28 cellular contexts compared by ENCODE assay signal in the genomic region with DNA sequence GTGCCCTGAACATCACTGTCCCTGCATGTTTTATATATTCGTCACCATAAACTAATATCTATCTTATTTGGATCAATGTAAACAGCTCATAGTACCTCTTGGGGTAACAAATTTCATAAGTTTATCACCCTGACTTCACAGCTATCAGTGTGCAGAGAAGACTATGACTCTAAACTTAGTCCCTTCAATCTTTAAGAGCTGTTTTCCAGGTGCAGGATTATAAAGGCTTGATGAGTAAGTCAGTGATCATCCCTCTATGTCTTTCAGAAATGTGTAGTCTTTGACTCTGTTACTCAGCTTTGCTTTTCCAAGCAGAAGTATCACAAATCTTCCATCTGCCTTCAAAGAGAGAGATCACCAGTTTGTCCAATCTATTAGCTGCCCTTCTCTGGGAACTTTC. TPM values are rescaled to one million over a fixed set of nuclear protein-coding genes. Genes with fewer than 3 reads are reported as not detected.
"Had no signal": no experiment of that assay in that cellular context is flagged by ENCODE, and none has a peak within 500 bp of the region (broad histone marks: within the 10 kb centered on the region; RNA-seq: fewer than 3 reads in every experiment).

No MANE protein-coding gene starts in this region.

- H3K27ac ChIP-seq: adrenal gland, ascending aorta, colonic mucosa, esophagus muscularis mucosa had no signal

- H3K27me3 ChIP-seq: ascending aorta, colonic mucosa, esophagus muscularis mucosa had no signal

- DNase-seq: activated CD4-positive, alpha-beta memory T cell treated with anti-CD3 and anti-CD28 coated beads for 36 hours; activated CD4-positive, alpha-beta T cell treated with anti-CD3 and anti-CD28 coated beads for 36 hours; activated CD4-positive, alpha-beta T cell treated with anti-CD3 and anti-CD28 coated beads, Interleukin-2, amount 10 ng/mL, durations not matched to agents 24 days and 14 days; activated CD4-positive, CD25-positive, alpha-beta regulatory T cell; activated CD4-positive, CD25-positive, alpha-beta regulatory T cell treated with anti-CD3 and anti-CD28 coated beads, Interleukin-2, amount 50 U/mL, for 72 hours; activated CD8-positive, alpha-beta memory T cell treated with anti-CD3 and anti-CD28 coated beads, Interleukin-2, amount 10 ng/mL, durations not matched to agents 7 days and 5 days; activated CD8-positive, alpha-beta memory T cell treated with anti-CD3 and anti-CD28 coated beads, Interleukin-2, amount 50 U/mL, for 4 hours; activated CD8-positive, alpha-beta T cell treated with anti-CD3 and anti-CD28 coated beads, Interleukin-2, amount 10 ng/mL, durations not matched to agents 7 days and 5 days; activated effector memory CD4-positive, alpha-beta T cell treated with anti-CD3 and anti-CD28 coated beads, Interleukin-2, amount 50 U/mL, for 16 hours; activated naive CD4-positive, alpha-beta T cell treated with anti-CD3 and anti-CD28 coated beads for 36 hours; activated naive CD8-positive, alpha-beta T cell treated with anti-CD3 and anti-CD28 coated beads for 36 hours; activated naive CD8-positive, alpha-beta T cell treated with anti-CD3 and anti-CD28 coated beads, Interleukin-2, amount 50 U/mL, for 24 hours; activated T-cell treated with anti-CD3 and anti-CD28 coated beads, Interleukin-2, amount 50 U/mL, for 1 hour; activated T-cell treated with anti-CD3 and anti-CD28 coated beads, Interleukin-2, amount 50 U/mL, for 48 hours; adrenal gland; amygdala; central memory CD4-positive, alpha-beta T cell; cerebellar nuclear complex; colonic mucosa; effector memory CD4-positive, alpha-beta T cell; endodermal cell; erythroblast; head of caudate nucleus; T-helper 2 cell had no signal

- H3K9me3 ChIP-seq: adrenal gland, ascending aorta, colonic mucosa, esophagus muscularis mucosa had no signal

- FAIRE-seq: frontal cortex had no signal

- H3K4me1 ChIP-seq: adrenal gland, ascending aorta, colonic mucosa, esophagus muscularis mucosa had no signal

- ATAC-seq: activated CD4-positive, alpha-beta T cell treated with anti-CD3 and anti-CD28 coated beads for 36 hours; activated CD8-positive, alpha-beta memory T cell treated with anti-CD3 and anti-CD28 coated beads, Interleukin-2, amount 10 ng/mL, durations not matched to agents 7 days and 5 days; activated CD8-positive, alpha-beta T cell treated with anti-CD3 and anti-CD28 coated beads, Interleukin-2, amount 10 ng/mL, durations not matched to agents 7 days and 5 days; activated naive CD8-positive, alpha-beta T cell treated with anti-CD3 and anti-CD28 coated beads, Interleukin-2, amount 50 U/mL, for 24 hours had no signal

- H3K36me3 ChIP-seq: adrenal gland, ascending aorta, colonic mucosa, esophagus muscularis mucosa had no signal

- H3K4me3 ChIP-seq: adrenal gland, ascending aorta, colonic mucosa, esophagus muscularis mucosa had no signal

RNA-seq across cellular contexts. Expression of a gene that starts 45.1 kb away (rescaled TPM):
- total RNA-seq: activated CD4-positive, alpha-beta T cell treated with anti-CD3 and anti-CD28 coated beads, Interleukin-2, amount 10 ng/mL, durations not matched to agents 24 days and 14 days; activated CD8-positive, alpha-beta memory T cell treated with anti-CD3 and anti-CD28 coated beads, Interleukin-2, amount 10 ng/mL, durations not matched to agents 7 days and 5 days; activated CD8-positive, alpha-beta T cell treated with anti-CD3 and anti-CD28 coated beads, Interleukin-2, amount 10 ng/mL, durations not matched to agents 7 days and 5 days; activated T-helper 2 cell treated with anti-CD3 and anti-CD28 coated beads, Interferon-gamma antibody, Interleukin-2, Interleukin-4, amounts not matched to agents 10 μg/mL and 5 μg/mL and 100 μg/mL, durations not matched to agents 14 hours and 24 hours and 36 hours had no signal
